1 cellular context compared by ENCODE assay signal in genomic region chr6:46023216-46023915, GRCh38.
TF ChIP-seq lines count a peak whose summit lies in the region.

No MANE protein-coding gene starts in this region.

TF ChIP-seq in SK-N-SH treated with all-trans-retinoic acid at 6 μM for 48 hours, 23 proteins besides CTCF, POLR2A, EP300 and RAD21 (continued from another document):
- TF ChIP-seq TSHZ2 (CRISPR knock-in tag; IDR thresholded peaks at IDR 0.05) (no peak), ZNF565 (CRISPR knock-in tag; conservative IDR thresholded peaks at IDR 0.05; ENCODE audit: low read depth) (no peak), ZNF70 (CRISPR knock-in tag; IDR thresholded peaks at IDR 0.05) (no peak)
TF ChIP-seq in SK-N-SH treated with all-trans-retinoic acid at 6 μM for 48 hours: peak in this region for 0.
